10 cellular contexts compared by ENCODE assay signal in genomic region chrX:2703991-2704369, GRCh38.
DNase-seq lines count a peak whose midpoint lies in the region; TF ChIP-seq lines count a peak whose summit lies in the region.
"Had no signal": no experiment of that assay in that cellular context is flagged by ENCODE, and none has a peak within 500 bp of the region (broad histone marks: within the 10 kb centered on the region; RNA-seq: fewer than 3 reads in every experiment).

No MANE protein-coding gene starts in this region.

- no peak overlapping the region for H3K4me2 ChIP-seq in OCI-LY1 (ENCODE audit: low read length)

- H3K9me3 ChIP-seq in OCI-LY1 (ENCODE audit: low read length) (no peaks in the 10 kb centered on the region), muscle layer of duodenum (ENCODE audit: control insufficient read depth in 1 of 2, low read length in 2 of 2) (no peaks in the 10 kb centered on the region)

- H3K27ac ChIP-seq in ACC112 (ENCODE audit: low read depth, low read length) (peak overlapping the region; percentile 37; the same call in 1 of the 2 replicates), OCI-LY1 (ENCODE audit: low read depth, low read length, poor library complexity, severe bottlenecking) (peak overlapping the region; percentile 7), muscle layer of duodenum (ENCODE audit: low read length) (peak overlapping the region; percentile 58)

- H3K36me3 ChIP-seq in ACC112 (ENCODE audit: insufficient read depth, low read length) (peaks cover 16% of the 10 kb centered on the region; the same call in 1 of the 2 replicates), OCI-LY1 (ENCODE audit: insufficient read depth, low read length) (no peaks in the 10 kb centered on the region), muscle layer of duodenum (ENCODE audit: control insufficient read depth in 1 of 2, insufficient read depth in 2 of 2, low read length in 2 of 2) (no peaks in the 10 kb centered on the region)

- H3K4me3 ChIP-seq in ACC112 (ENCODE audit: low read depth, low read length) (0 out of 2 replicates have a peak overlapping the region, but pooled peaks have one; percentile 7), OCI-LY1 (ENCODE audit: low read depth, low read length, poor library complexity, severe bottlenecking) (no peak overlapping the region), epithelial cell of esophagus (ENCODE audit: low read length) (no peak overlapping the region), muscle layer of duodenum (ENCODE audit: low read depth in 1 of 2, low read length in 2 of 2) (no peak overlapping the region)

- H2AFZ ChIP-seq in ACC112 (ENCODE audit: low read length, unreplicated experiment) (no peak overlapping the region), OCI-LY1 (ENCODE audit: low read length) (no peak overlapping the region)

- H4K20me1 ChIP-seq in OCI-LY1 (ENCODE audit: insufficient read depth, low read length), result no peaks in the 10 kb centered on the region

- H3K27me3 ChIP-seq in ACC112 (ENCODE audit: insufficient read depth, low read length) (no peaks in the 10 kb centered on the region), OCI-LY1 (ENCODE audit: insufficient read depth, low read length) (no peaks in the 10 kb centered on the region), muscle layer of duodenum (ENCODE audit: low read depth, low read length) (no peaks in the 10 kb centered on the region)

- 0 out of 2 replicates have a peak, but pooled peaks cover 3% of the 10 kb centered on the region for H3F3A ChIP-seq in OCI-LY1 (ENCODE audit: insufficient read depth, low read length)

- H3K9ac ChIP-seq in OCI-LY1 (ENCODE audit: low read length), result no peak overlapping the region

- H3K79me2 ChIP-seq in ACC112 (ENCODE audit: control insufficient read depth, insufficient read depth, low read length, unreplicated experiment) (peaks cover 96% of the 10 kb centered on the region), OCI-LY1 (ENCODE audit: insufficient read depth, low read length) (no peaks in the 10 kb centered on the region)

- no peaks in the 10 kb centered on the region for H3K9me2 ChIP-seq in OCI-LY1 (ENCODE audit: low read depth, low read length)

- H3K4me1 ChIP-seq in ACC112 (ENCODE audit: control insufficient read depth, insufficient read depth, low read length, unreplicated experiment) (peaks cover 59% of the 10 kb centered on the region), OCI-LY1 (ENCODE audit: insufficient read depth, low read length, severe bottlenecking) (peaks cover 64% of the 10 kb centered on the region), muscle layer of duodenum (ENCODE audit: control insufficient read depth in 1 of 2, insufficient read depth in 2 of 2, low read length in 2 of 2) (peaks cover 18 to 58% of the 10 kb centered on the region in 2 donors)

- no peak for TF ChIP-seq CTCF in OCI-LY1 (IDR thresholded peaks at IDR 0.05; ENCODE audit: low read length)
- peak; percentile 74 for TF ChIP-seq CTCF in epithelial cell of esophagus (IDR thresholded peaks at IDR 0.05; ENCODE audit: insufficient read depth, low read depth, low read length, missing control alignments)

- DNase-seq in epithelial cell of esophagus (ENCODE audit: low read depth) (peak; percentile 74), DMS 273 treated with DMSO at 0.1 percent for 48 hours (lab: John Stamatoyannopoulos, UW) (no peak), 8988T (no peak)
- DNase-seq in stimulated activated CD4-positive, alpha-beta T cell treated with anti-CD3 and anti-CD28 coated beads, Interleukin-2, amount 100 ng/mL, for 24 hours, result no peak
- DNase-seq in stimulated activated CD4-positive, alpha-beta T cell treated with anti-CD3 and anti-CD28 coated beads, Interleukin-1b, Interleukin-23, amount 100 ng/mL, for 48 hours, result no peak
- DNase-seq: anterior cingulate cortex, NCI-H187 treated with DMSO at 0.1 percent for 48 hours had no signal

Comparison
In these comparisons a context has a peak if more than half of its experiments do, and no peak if none do; other contexts are left out.
1. H3K27ac ChIP-seq: peak in every context shown above with its lines; median percentile 58 in muscle layer of duodenum; 37 in ACC112; 7 in OCI-LY1.